ENCODE assay signal across 27 cellular contexts in genomic region chr1:228285661-228286504, GRCh38.
DNase-seq lines count a peak whose midpoint lies in the region; ATAC-seq, FAIRE-seq and TF ChIP-seq lines count a peak whose summit lies in the region.
"Had no signal": no experiment of that assay in that cellular context is flagged by ENCODE, and none has a peak within 500 bp of the region (broad histone marks: within the 10 kb centered on the region; RNA-seq: fewer than 3 reads in every experiment).

No MANE protein-coding gene starts in this region.

- H3K27ac ChIP-seq in heart left ventricle (no peak overlapping the region), left ventricle myocardium inferior (replicated peaks) (no peak overlapping the region), K562 (ENCODE audit: extremely low read depth, low read depth, low read length) (no peak overlapping the region), osteoblast (ENCODE audit: low read depth, low read length) (no peak overlapping the region)
- H3K27ac ChIP-seq: BLaER1 treated with 17β-estradiol and CSF1 and Interleukin-3, amounts not matched to agents 10 nM and 100 nM; brain microvascular endothelial cell; thoracic aorta had no signal

- no peak overlapping the region for H3K4me3 Mint-ChIP-seq in activated CD4-positive, alpha-beta memory T cell treated with anti-CD3 and anti-CD28 coated beads for 36 hours
- H3K4me3 Mint-ChIP-seq: H9, nephron progenitor cell had no signal

- no peaks in the 10 kb centered on the region for H3K4me1 Mint-ChIP-seq in activated CD4-positive, alpha-beta memory T cell treated with anti-CD3 and anti-CD28 coated beads for 36 hours (ENCODE audit: low read depth)
- H3K4me1 Mint-ChIP-seq: H9 had no signal

- no peaks in the 10 kb centered on the region for H3K36me3 Mint-ChIP-seq in activated CD4-positive, alpha-beta memory T cell treated with anti-CD3 and anti-CD28 coated beads for 36 hours

- TF ChIP-seq CTCF in heart left ventricle (IDR thresholded peaks at IDR 0.05), result no peak
- no peak for TF ChIP-seq CTCF in left ventricle myocardium inferior (IDR thresholded peaks at IDR 0.05; ENCODE audit: borderline replicate concordance)
- TF ChIP-seq CTCF in K562 (IDR thresholded peaks at IDR 0.05 in 2 of 3, conservative IDR thresholded peaks at IDR 0.05 in 1 of 3; ENCODE audit: insufficient read depth in 2 of 3, low read depth in 1 of 3, low read length in 3 of 3), result no peak
- TF ChIP-seq CTCF in osteoblast (IDR thresholded peaks at IDR 0.05; ENCODE audit: extremely low read depth, low read depth, low read length), result no peak

- peak in 3 of 5 donors; percentile 14 to 54 (median 14) for DNase-seq in heart left ventricle
- no peak for DNase-seq in left ventricle myocardium inferior
- DNase-seq in K562 (ENCODE audit: extremely low read depth in 1 of 4, low spot score in 3 of 4), result no peak
- DNase-seq in osteoblast (ENCODE audit: insufficient read length, low spot score, missing footprints), result peak; percentile 82
- DNase-seq in HuH-7 (ENCODE audit: low spot score), result no peak
- DNase-seq in activated CD4-positive, alpha-beta memory T cell treated with anti-CD3 and anti-CD28 coated beads for 36 hours, result no peak
- DNase-seq in urothelium cell line (ENCODE audit: low spot score), result no peak
- DNase-seq: activated CD4-positive, alpha-beta T cell treated with anti-CD3 and anti-CD28 coated beads, Interleukin-2, amount 50 U/mL, for 4 hours; activated CD4-positive, CD25-positive, alpha-beta regulatory T cell; activated CD8-positive, alpha-beta memory T cell treated with anti-CD3 and anti-CD28 coated beads, Interleukin-2, amount 50 U/mL, for 48 hours; brain microvascular endothelial cell; GDM1; glutamatergic neuron; H9; kidney glomerular epithelial cell; mammary epithelial cell; NCI-H1105 treated with DMSO at 0.1 percent for 48 hours; NCI-H2029; NCI-H2227 treated with DMSO at 0.1 percent for 48 hours; nephron progenitor cell; stimulated activated CD4-positive, alpha-beta T cell treated with anti-CD3 and anti-CD28 coated beads, Interleukin-15, amount 100 ng/mL, for 24 hours; stimulated activated naive CD4-positive, alpha-beta T cell treated with Interleukin-2 at 50 U/mL for 16 hours; T-helper 1 cell had no signal

- H3K36me3 ChIP-seq in heart left ventricle (peaks cover 0 to 95% (median 70%) of the 10 kb centered on the region in 9 donors), left ventricle myocardium inferior (peaks cover 95% of the 10 kb centered on the region), K562 (ENCODE audit: control insufficient read depth, insufficient read depth, low read length) (no peaks in the 10 kb centered on the region), osteoblast (ENCODE audit: insufficient read depth, low read length) (no peaks in the 10 kb centered on the region)
- H3K36me3 ChIP-seq: brain microvascular endothelial cell, thoracic aorta had no signal

- no peaks in the 10 kb centered on the region for H4K20me1 ChIP-seq in K562 (replicated peaks; ENCODE audit: control insufficient read depth, insufficient read depth, low read length)
- H4K20me1 ChIP-seq in osteoblast (ENCODE audit: insufficient read depth, low read length), result no peaks in the 10 kb centered on the region

- no peak overlapping the region for H3K4me2 ChIP-seq in K562 (ENCODE audit: insufficient read depth, low read length)
- no peak overlapping the region for H3K4me2 ChIP-seq in osteoblast (ENCODE audit: insufficient read depth, low read length)
- H3K4me2 ChIP-seq: BLaER1 treated with 17β-estradiol and CSF1 and Interleukin-3, amounts not matched to agents 10 nM and 100 nM had no signal

- H2AFZ ChIP-seq in K562 (ENCODE audit: low read depth, low read length) (no peak overlapping the region), osteoblast (ENCODE audit: low read length) (no peak overlapping the region)

- H3K79me2 ChIP-seq in K562 (ENCODE audit: control insufficient read depth, insufficient read depth, low read length) (no peaks in the 10 kb centered on the region), osteoblast (ENCODE audit: insufficient read depth, low read length) (no peaks in the 10 kb centered on the region)

- in situ Hi-C loops in K562 (cut with MboI), result no loop called here

- H3K27me3 ChIP-seq in heart left ventricle (no peaks in the 10 kb centered on the region), left ventricle myocardium inferior (ENCODE audit: low read depth) (no peaks in the 10 kb centered on the region), K562 (ENCODE audit: control insufficient read depth in 2 of 2, insufficient read depth in 2 of 2, low read length in 2 of 2) (peaks cover 27 to 35% of the 10 kb centered on the region in 2 experiments; a peak in 4 of 5 replicates), osteoblast (ENCODE audit: insufficient read depth, low read length) (no peaks in the 10 kb centered on the region)
- H3K27me3 ChIP-seq: BLaER1 treated with 17β-estradiol and CSF1 and Interleukin-3, amounts not matched to agents 10 nM and 100 nM; brain microvascular endothelial cell had no signal

- BruUV-seq in K562 (replicated peaks; lab: Mats Ljungman, UMichigan), result no TSS peak

- FAIRE-seq in K562 (lab: Jason Lieb, UNC) (no peak), urothelium cell line (lab: Jason Lieb, UNC) (no peak)

- intact Hi-C loops in heart left ventricle (cut with DNase I), result no loop called here
- intact Hi-C loops in left ventricle myocardium inferior (cut with micrococcal nuclease), result no loop called here
- intact Hi-C loops in K562 (cut with micrococcal nuclease), result no loop called here
- intact Hi-C loops in activated CD4-positive, alpha-beta memory T cell treated with anti-CD3 and anti-CD28 coated beads for 36 hours (cut with micrococcal nuclease), result no loop called here

- H3K27me3 Mint-ChIP-seq in activated CD4-positive, alpha-beta memory T cell treated with anti-CD3 and anti-CD28 coated beads for 36 hours, result no peaks in the 10 kb centered on the region

- TF ChIP-seq RAD21 in K562 (CRISPR knock-in tag; conservative IDR thresholded peaks at IDR 0.05 in 1 of 2, IDR thresholded peaks at IDR 0.05 in 1 of 2), result no peak

- H3K4me3 ChIP-seq in heart left ventricle (no peak overlapping the region), left ventricle myocardium inferior (no peak overlapping the region), K562 (no peak overlapping the region), osteoblast (ENCODE audit: insufficient read depth, low read length) (no peak overlapping the region)
- H3K4me3 ChIP-seq: BLaER1 treated with 17β-estradiol and CSF1 and Interleukin-3, amounts not matched to agents 10 nM and 100 nM; thoracic aorta had no signal

- H3K9ac ChIP-seq in K562 (ENCODE audit: insufficient read depth in 1 of 2, low read depth in 2 of 2, low read length in 2 of 2), result peak overlapping the region in 1 of 2 experiments; percentile 24; a peak in 2 of 4 replicates
- H3K9ac ChIP-seq: BLaER1 treated with 17β-estradiol and CSF1 and Interleukin-3, amounts not matched to agents 10 nM and 100 nM had no signal

- no peak overlapping the region for H3K27ac Mint-ChIP-seq in activated CD4-positive, alpha-beta memory T cell treated with anti-CD3 and anti-CD28 coated beads for 36 hours
- H3K27ac Mint-ChIP-seq: activated T-helper 2 cell treated with anti-CD3 and anti-CD28 coated beads, Interferon-gamma antibody, Interleukin-2, Interleukin-4, amounts not matched to agents 10 μg/mL and 5 μg/mL and 100 μg/mL, durations not matched to agents 14 hours and 24 hours and 36 hours; H9; nephron progenitor cell had no signal

- WGBS in heart left ventricle, 4 donors, result 80 to 93% (median 89%) methylated on average over 4 to 26 of the region's 26 CpGs
- 18% methylated on average over 26 of the region's 26 CpGs for WGBS in K562 (ENCODE audit: insufficient coverage, low coverage, missing lambda C conversion rate)

- TF ChIP-seq EP300 in K562 (IDR thresholded peaks at IDR 0.05; ENCODE audit: low read length), result no peak

- H3K4me1 ChIP-seq in heart left ventricle, result peaks cover 0 to 7% (median 0%) of the 10 kb centered on the region in 12 donors
- H3K4me1 ChIP-seq in left ventricle myocardium inferior, result no peaks in the 10 kb centered on the region
- peaks cover 9 to 49% of the 10 kb centered on the region in 2 experiments; a peak in 4 of 5 replicates for H3K4me1 ChIP-seq in K562 (replicated peaks in 1 of 2; ENCODE audit: control insufficient read depth in 2 of 2, insufficient read depth in 2 of 2, low read length in 2 of 2)
- H3K4me1 ChIP-seq in osteoblast (ENCODE audit: insufficient read depth, low read length), result no peaks in the 10 kb centered on the region
- H3K4me1 ChIP-seq: Caco-2 had no signal

- H3K9me3 ChIP-seq in heart left ventricle, result no peaks in the 10 kb centered on the region
- no peaks in the 10 kb centered on the region for H3K9me3 ChIP-seq in left ventricle myocardium inferior (replicated peaks)
- no peaks in the 10 kb centered on the region for H3K9me3 ChIP-seq in K562 (replicated peaks; ENCODE audit: control insufficient read depth, insufficient read depth, low read depth, low read length)
- no peaks in the 10 kb centered on the region for H3K9me3 ChIP-seq in osteoblast (ENCODE audit: low read depth, low read length)
- H3K9me3 ChIP-seq: BLaER1 treated with 17β-estradiol and CSF1 and Interleukin-3, amounts not matched to agents 10 nM and 100 nM; Caco-2; thoracic aorta had no signal

- CTCF ChIA-PET in K562 (lab: Yijun Ruan, JAX; ENCODE audit: low intra/inter-chr PET ratio), result no interaction called here
- CTCF ChIA-PET in activated CD4-positive, alpha-beta memory T cell treated with anti-CD3 and anti-CD28 coated beads for 36 hours (lab: Charles Lee), result no interaction called here

- no peak for TF ChIP-seq POLR2A in heart left ventricle (IDR thresholded peaks at IDR 0.05)
- TF ChIP-seq POLR2A in K562 (conservative IDR thresholded peaks at IDR 0.05), result no peak

- no peaks in the 10 kb centered on the region for H3K9me3 Mint-ChIP-seq in activated CD4-positive, alpha-beta memory T cell treated with anti-CD3 and anti-CD28 coated beads for 36 hours
- H3K9me3 Mint-ChIP-seq: activated T-helper 2 cell treated with anti-CD3 and anti-CD28 coated beads, Interferon-gamma antibody, Interleukin-2, Interleukin-4, amounts not matched to agents 10 μg/mL and 5 μg/mL and 100 μg/mL, durations not matched to agents 14 hours and 24 hours and 36 hours; H9; nephron progenitor cell had no signal

- POLR2A ChIA-PET in K562 (lab: Yijun Ruan, JAX), result interaction anchor here (0.5 to 2.9 kb wide), 2 partner anchors 10 to 112 kb away, joined by 3 to 10 read pairs; no protein-coding TSS in a partner anchor
- POLR2A ChIA-PET in activated CD4-positive, alpha-beta memory T cell treated with anti-CD3 and anti-CD28 coated beads for 36 hours (lab: Charles Lee), result no interaction called here

- H3K9me1 ChIP-seq in K562 (ENCODE audit: control insufficient read depth, insufficient read depth, low read length), result peaks cover 4% of the 10 kb centered on the region

- ATAC-seq in heart left ventricle (no peak), K562 (no peak)

TF ChIP-seq in K562, 482 proteins besides CTCF, POLR2A, EP300 and RAD21:
- TF ChIP-seq POLR2G (IDR thresholded peaks at IDR 0.05; ENCODE audit: low read depth, low read length) (peak; percentile 6; the same call in 1 of the 2 replicates), HDAC6 (IDR thresholded peaks at IDR 0.05; ENCODE audit: low read depth, low read length) (no peak), ZNF263 (CRISPR knock-in tag; IDR thresholded peaks at IDR 0.05; ENCODE audit: borderline replicate concordance) (peak; percentile 66; the same call in 1 of the 2 replicates), ZNF699 (CRISPR knock-in tag; IDR thresholded peaks at IDR 0.05; ENCODE audit: insufficient replicate concordance) (no peak)

Comparison
In these comparisons a context has a peak if more than half of its experiments do, and no peak if none do; other contexts are left out.
1. DNase-seq: peak in heart left ventricle (3 of 5) and osteoblast (single experiment); none in left ventricle myocardium inferior (single experiment), K562 (0 of 4), HuH-7 (single experiment), activated CD4-positive, alpha-beta memory T cell treated with anti-CD3 and anti-CD28 coated beads for 36 hours (single experiment) and urothelium cell line (single experiment).